In the genomic region with DNA sequence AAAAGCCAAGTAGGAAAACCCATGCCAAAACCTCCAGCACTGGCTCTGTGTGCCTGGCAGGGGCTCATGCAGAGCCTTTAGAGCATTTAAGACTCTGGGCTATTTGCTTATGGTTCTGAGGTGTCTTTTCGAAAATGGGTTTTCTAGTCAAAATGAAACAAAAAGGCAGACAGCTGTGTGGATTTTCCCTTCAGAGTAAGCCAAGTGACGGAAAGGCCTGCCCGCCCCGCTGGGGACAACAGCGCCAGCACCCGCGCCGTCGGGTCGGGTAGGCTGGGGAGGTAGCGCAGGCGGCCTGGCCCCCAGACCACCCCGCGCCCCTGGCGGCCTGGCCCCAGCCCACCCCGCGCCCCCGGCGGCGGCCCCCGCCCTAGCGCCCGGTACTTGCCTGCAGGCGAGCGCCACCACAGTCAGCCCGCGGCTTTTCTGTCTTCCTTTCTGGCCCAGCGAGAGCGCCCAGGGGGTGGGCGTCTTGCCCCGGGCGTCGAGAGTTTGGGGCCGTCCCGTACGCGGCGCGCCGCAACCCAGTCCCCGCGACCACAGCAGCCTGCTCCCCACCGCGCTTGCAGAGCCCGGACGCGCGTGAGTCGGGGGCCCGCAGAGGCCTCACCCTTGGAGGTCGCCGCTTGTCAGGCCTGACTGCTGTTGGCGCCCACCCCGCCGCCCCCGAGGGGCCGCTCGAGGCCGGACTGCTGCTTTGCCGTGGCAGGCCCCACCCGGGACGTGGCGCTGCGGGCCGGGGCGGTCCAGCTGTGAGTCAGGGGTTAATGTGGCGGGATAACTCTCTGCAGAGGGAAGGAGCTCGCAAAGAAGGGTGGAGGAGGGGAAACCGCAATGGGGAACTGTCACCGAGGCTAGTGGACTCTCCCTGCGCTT, we compare ENCODE assay signal across 8 cellular contexts. TPM values are rescaled to one million over a fixed set of nuclear protein-coding genes. Genes with fewer than 3 reads are reported as not detected.
DNase-seq lines count a peak whose midpoint lies in the region; ATAC-seq and TF ChIP-seq lines count a peak whose summit lies in the region.

A gene with protein sequence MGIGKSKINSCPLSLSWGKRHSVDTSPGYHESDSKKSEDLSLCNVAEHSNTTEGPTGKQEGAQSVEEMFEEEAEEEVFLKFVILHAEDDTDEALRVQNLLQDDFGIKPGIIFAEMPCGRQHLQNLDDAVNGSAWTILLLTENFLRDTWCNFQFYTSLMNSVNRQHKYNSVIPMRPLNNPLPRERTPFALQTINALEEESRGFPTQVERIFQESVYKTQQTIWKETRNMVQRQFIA (minus strand): TSS at position 771 of the 876 bp plus-strand sequence. CDS start 21,223 bp downstream, outside the sequence.

- no peaks in the 10 kb centered on the region for H3K9me3 Mint-ChIP-seq in central memory CD8-positive, alpha-beta T cell

- no peaks in the 10 kb centered on the region for H3K27me3 Mint-ChIP-seq in central memory CD8-positive, alpha-beta T cell

- peaks cover 33% of the 10 kb centered on the region for H3K4me1 Mint-ChIP-seq in central memory CD8-positive, alpha-beta T cell

- peak within 1 kb of the TSS; percentile 60 for H3K4me3 ChIP-seq in WI38 (ENCODE audit: low read depth, low read length)

- DNase-seq in EH (ENCODE audit: low read depth) (peak; percentile 88), HT-29 (ENCODE audit: low spot score) (peak; percentile 26), HuH-7 (ENCODE audit: low spot score) (no peak)
- peak; percentile 21 to 32 for DNase-seq in central memory CD8-positive, alpha-beta T cell (ENCODE audit: low spot score in 2 of 2)
- DNase-seq in stimulated activated CD4-positive, alpha-beta T cell treated with anti-CD3 and anti-CD28 coated beads, Interleukin-1b, Interleukin-23, amount 100 ng/mL, for 48 hours: peak; percentile 62

- no peak for TF ChIP-seq CTCF in WI38 (IDR thresholded peaks at IDR 0.05; ENCODE audit: low read depth, low read length)

- peaks cover 11% of the 10 kb centered on the region for H3K36me3 Mint-ChIP-seq in central memory CD8-positive, alpha-beta T cell (ENCODE audit: insufficient read depth)

- peak within 1 kb of the TSS; percentile 82 for H3K27ac ChIP-seq in layer of hippocampus (ENCODE audit: low read depth, low read length)

- H3K27ac Mint-ChIP-seq in central memory CD8-positive, alpha-beta T cell (ENCODE audit: low read depth): peak within 1 kb of the TSS; percentile 52

- no peaks in the 10 kb centered on the region for H3K27me3 ChIP-seq in layer of hippocampus (ENCODE audit: control insufficient read depth, insufficient read depth, low read length)

- peak within 1 kb of the TSS; percentile 67 for H3K4me3 Mint-ChIP-seq in central memory CD8-positive, alpha-beta T cell

- peak; percentile 71 for ATAC-seq in GM21367 (IDR thresholded peaks at IDR 0.05; ENCODE audit: unreplicated experiment)
- ATAC-seq in central memory CD8-positive, alpha-beta T cell (replicated peaks; ENCODE audit: extremely low read depth, poor library complexity, severe bottlenecking): peak; percentile 74

RNA-seq across cellular contexts. Expression of the gene that starts here (rescaled TPM):
- total RNA-seq in HT-29 (2014; rRNA removed; shearing (Covaris generic)): 0.47 TPM in 1 of 2 replicates, not detected in the other

Comparison
In these comparisons a context has a peak if more than half of its experiments do, and no peak if none do; other contexts are left out.
1. Peak in DNase-seq in HT-29; RNA of the gene not detected or under 1 TPM.